Comparison of ENCODE assay signal across 14 cellular contexts in genomic region chr3:45976191-45977091, GRCh38. TPM values are rescaled to one million over a fixed set of nuclear protein-coding genes. Genes with fewer than 3 reads are reported as not detected.
DNase-seq lines count a peak whose midpoint lies in the region; ATAC-seq and TF ChIP-seq lines count a peak whose summit lies in the region.
"Had no signal": no experiment of that assay in that cellular context is flagged by ENCODE, and none has a peak within 500 bp of the region (broad histone marks: within the 10 kb centered on the region; RNA-seq: fewer than 3 reads in every experiment).

No MANE protein-coding gene starts in this region.

- H2BK5ac ChIP-seq in trophoblast cell (ENCODE audit: low read depth, low read length, poor library complexity), result no peak overlapping the region

- no peak for TF ChIP-seq EP300 in transverse colon (IDR thresholded peaks at IDR 0.05; ENCODE audit: low read depth)

- H3K9me3 ChIP-seq in lower lobe of right lung (no peaks in the 10 kb centered on the region), transverse colon (no peaks in the 10 kb centered on the region), trophoblast cell (ENCODE audit: insufficient read depth, low read depth, low read length) (no peaks in the 10 kb centered on the region)
- H3K9me3 ChIP-seq: right lobe of liver had no signal

- no peak overlapping the region for H3K23ac ChIP-seq in trophoblast cell (ENCODE audit: low read length)

- no peak overlapping the region for H4K8ac ChIP-seq in trophoblast cell (ENCODE audit: low read depth, low read length)

- no peak overlapping the region for H2BK12ac ChIP-seq in trophoblast cell (ENCODE audit: low read length)

- no peak overlapping the region for H4K12ac ChIP-seq in trophoblast cell (ENCODE audit: low read depth, low read length)

- POLR2A ChIA-PET in activated CD8-positive, alpha-beta T cell treated with anti-CD3 and anti-CD28 coated beads, Interleukin-2, amount 10 ng/mL, durations not matched to agents 7 days and 5 days (lab: Charles Lee), result interaction anchor here (1.0 to 2.9 kb wide), 6 partner anchors 11 to 33 kb away, joined by 4 to 16 read pairs (median 6); partner anchors contain the start of gene CXCR6

- no peak overlapping the region for H2BK120ac ChIP-seq in trophoblast cell (ENCODE audit: insufficient read depth, low read length, poor library complexity)

- peaks cover 26% of the 10 kb centered on the region for H3K4me1 ChIP-seq in lower lobe of right lung
- peaks cover 16 to 56% (median 25%) of the 10 kb centered on the region in 4 donors for H3K4me1 ChIP-seq in transverse colon
- H3K4me1 ChIP-seq in trophoblast cell (ENCODE audit: control insufficient read depth in 1 of 2, insufficient read depth in 2 of 2, low read length in 2 of 2), result peaks cover 0 to 2% of the 10 kb centered on the region in 2 experiments
- H3K4me1 ChIP-seq: right lobe of liver had no signal

- in situ Hi-C loops in transverse colon (cut with MboI; ENCODE audit: low pct_ligation_motif_present in 1 of 4, low pct_unique_long_range_greater_than_20kb in 1 of 4, low sequenced_read_pairs in 3 of 4), result no loop called here

- H4K91ac ChIP-seq in trophoblast cell (ENCODE audit: low read depth, low read length), result no peak overlapping the region

- no peaks in the 10 kb centered on the region for H3K79me2 ChIP-seq in trophoblast cell (ENCODE audit: control insufficient read depth, insufficient read depth, low read length, poor library complexity)

- no peak overlapping the region for H3K4me3 ChIP-seq in lower lobe of right lung
- no peak overlapping the region for H3K4me3 ChIP-seq in transverse colon
- no peak overlapping the region for H3K4me3 ChIP-seq in trophoblast cell (ENCODE audit: low read depth, low read length)
- H3K4me3 ChIP-seq: right lobe of liver, SK-N-MC had no signal

- no peak overlapping the region for H3K14ac ChIP-seq in trophoblast cell (ENCODE audit: low read length)

- DNase-seq in activated naive CD4-positive, alpha-beta T cell treated with anti-CD3 and anti-CD28 coated beads, Interleukin-2, amount 10 ng/mL, durations not matched to agents 7 days and 5 days, result peak; percentile 47
- DNase-seq in activated naive CD4-positive, alpha-beta T cell (lab: John Stamatoyannopoulos, UW), result no peak
- peak; percentile 58 for DNase-seq in activated CD8-positive, alpha-beta T cell treated with anti-CD3 and anti-CD28 coated beads, Interleukin-2, amount 10 ng/mL, durations not matched to agents 7 days and 5 days
- DNase-seq in lower lobe of right lung (no peak), transverse colon (no peak), GDM1 (lab: John Stamatoyannopoulos, UW) (no peak), posterior cingulate gyrus (no peak), trophoblast cell (no peak)
- DNase-seq: islet precursor cell, Kasumi-1, right lobe of liver had no signal

- H2AK5ac ChIP-seq in trophoblast cell (ENCODE audit: low read length), result no peak overlapping the region

- H3K18ac ChIP-seq in trophoblast cell (ENCODE audit: low read length), result no peak overlapping the region

- H3K9me3 Mint-ChIP-seq in activated naive CD4-positive, alpha-beta T cell treated with anti-CD3 and anti-CD28 coated beads, Interleukin-2, amount 10 ng/mL, durations not matched to agents 7 days and 5 days, result no peaks in the 10 kb centered on the region
- H3K9me3 Mint-ChIP-seq in activated CD8-positive, alpha-beta T cell treated with anti-CD3 and anti-CD28 coated beads, Interleukin-2, amount 10 ng/mL, durations not matched to agents 7 days and 5 days (ENCODE audit: insufficient read depth), result no peaks in the 10 kb centered on the region
- H3K9me3 Mint-ChIP-seq: nephron had no signal

- H3K36me3 Mint-ChIP-seq in activated naive CD4-positive, alpha-beta T cell treated with anti-CD3 and anti-CD28 coated beads, Interleukin-2, amount 10 ng/mL, durations not matched to agents 7 days and 5 days, result peaks cover 82% of the 10 kb centered on the region
- H3K36me3 Mint-ChIP-seq in activated CD8-positive, alpha-beta T cell treated with anti-CD3 and anti-CD28 coated beads, Interleukin-2, amount 10 ng/mL, durations not matched to agents 7 days and 5 days (ENCODE audit: low read depth), result peaks cover 90% of the 10 kb centered on the region

- no peak overlapping the region for H2AFZ ChIP-seq in trophoblast cell (ENCODE audit: insufficient read depth, low read length, poor library complexity)

- intact Hi-C loops in lower lobe of right lung (cut with DNase I) (no loop called here), transverse colon (cut with DNase I; ENCODE audit: low total_unique reads) (no loop called here), posterior cingulate gyrus (cut with DNase I) (no loop called here)

- no peak for TF ChIP-seq POLR2A in transverse colon (IDR thresholded peaks at IDR 0.05)

- H3K27ac Mint-ChIP-seq in activated naive CD4-positive, alpha-beta T cell treated with anti-CD3 and anti-CD28 coated beads, Interleukin-2, amount 10 ng/mL, durations not matched to agents 7 days and 5 days, result peak overlapping the region; percentile 90
- peak overlapping the region; percentile 87 for H3K27ac Mint-ChIP-seq in activated CD8-positive, alpha-beta T cell treated with anti-CD3 and anti-CD28 coated beads, Interleukin-2, amount 10 ng/mL, durations not matched to agents 7 days and 5 days
- H3K27ac Mint-ChIP-seq: nephron had no signal

- peaks cover 90% of the 10 kb centered on the region for H3K4me1 Mint-ChIP-seq in activated naive CD4-positive, alpha-beta T cell treated with anti-CD3 and anti-CD28 coated beads, Interleukin-2, amount 10 ng/mL, durations not matched to agents 7 days and 5 days
- peaks cover 93% of the 10 kb centered on the region for H3K4me1 Mint-ChIP-seq in activated CD8-positive, alpha-beta T cell treated with anti-CD3 and anti-CD28 coated beads, Interleukin-2, amount 10 ng/mL, durations not matched to agents 7 days and 5 days (ENCODE audit: low read depth)

- peak overlapping the region; percentile 11 for H3K4me3 Mint-ChIP-seq in activated naive CD4-positive, alpha-beta T cell treated with anti-CD3 and anti-CD28 coated beads, Interleukin-2, amount 10 ng/mL, durations not matched to agents 7 days and 5 days
- peak overlapping the region; percentile 37 for H3K4me3 Mint-ChIP-seq in activated CD8-positive, alpha-beta T cell treated with anti-CD3 and anti-CD28 coated beads, Interleukin-2, amount 10 ng/mL, durations not matched to agents 7 days and 5 days
- H3K4me3 Mint-ChIP-seq: nephron had no signal

- H3K4me2 ChIP-seq in trophoblast cell (ENCODE audit: low read length), result no peak overlapping the region

- CTCF ChIA-PET in activated naive CD4-positive, alpha-beta T cell treated with anti-CD3 and anti-CD28 coated beads, Interleukin-2, amount 10 ng/mL, durations not matched to agents 7 days and 5 days (lab: Charles Lee), result interaction anchor here (1.2 to 2.4 kb wide), 4 partner anchors 14 to 402 kb away, joined by 3 to 8 read pairs (median 6); no protein-coding TSS in a partner anchor
- CTCF ChIA-PET in activated CD8-positive, alpha-beta T cell treated with anti-CD3 and anti-CD28 coated beads, Interleukin-2, amount 10 ng/mL, durations not matched to agents 7 days and 5 days (lab: Charles Lee), result interaction anchor here (0.7 to 5.0 kb wide), 13 partner anchors 11 to 103 kb away, joined by 3 to 36 read pairs (median 4); partner anchors contain the start of gene CXCR6

- H3K27me3 Mint-ChIP-seq in activated naive CD4-positive, alpha-beta T cell treated with anti-CD3 and anti-CD28 coated beads, Interleukin-2, amount 10 ng/mL, durations not matched to agents 7 days and 5 days, result no peaks in the 10 kb centered on the region
- no peaks in the 10 kb centered on the region for H3K27me3 Mint-ChIP-seq in activated CD8-positive, alpha-beta T cell treated with anti-CD3 and anti-CD28 coated beads, Interleukin-2, amount 10 ng/mL, durations not matched to agents 7 days and 5 days (ENCODE audit: low read depth)

- H3K4ac ChIP-seq in trophoblast cell (ENCODE audit: low read depth, low read length), result no peak overlapping the region

- no peak for TF ChIP-seq CTCF in lower lobe of right lung (IDR thresholded peaks at IDR 0.05)
- no peak for TF ChIP-seq CTCF in transverse colon (IDR thresholded peaks at IDR 0.05)

- no peak overlapping the region for H3K9ac ChIP-seq in trophoblast cell (ENCODE audit: low read length)

- H3K27me3 ChIP-seq in lower lobe of right lung (ENCODE audit: low read depth), result no peaks in the 10 kb centered on the region
- no peaks in the 10 kb centered on the region for H3K27me3 ChIP-seq in transverse colon
- no peaks in the 10 kb centered on the region for H3K27me3 ChIP-seq in trophoblast cell (ENCODE audit: insufficient read depth, low read length)
- H3K27me3 ChIP-seq: right lobe of liver had no signal

- peaks cover 2% of the 10 kb centered on the region for H3K79me1 ChIP-seq in trophoblast cell (ENCODE audit: low read length)

- H3K36me3 ChIP-seq in lower lobe of right lung (peaks cover 96% of the 10 kb centered on the region), transverse colon (peaks cover 0 to 19% (median 8%) of the 10 kb centered on the region in 4 donors), trophoblast cell (ENCODE audit: control insufficient read depth in 1 of 2, insufficient read depth in 2 of 2, low read length in 2 of 2) (peaks cover 8 to 19% of the 10 kb centered on the region in 2 experiments)

- WGBS in transverse colon (ENCODE audit: low coverage in 1 of 2), 2 donors, result 68% methylated on average over 6 of the region's 6 CpGs; no CpG with 5 or more reads in 1 of the 2 donors
- WGBS in trophoblast cell (ENCODE audit: extremely low coverage, insufficient coverage, insufficient read length), result no CpG with 5 or more reads among the region's 6 CpGs

- peak; percentile 40 for ATAC-seq in activated CD8-positive, alpha-beta T cell treated with anti-CD3 and anti-CD28 coated beads, Interleukin-2, amount 10 ng/mL, durations not matched to agents 7 days and 5 days
- ATAC-seq in lower lobe of right lung, result no peak

- H3K27ac ChIP-seq in lower lobe of right lung (peak overlapping the region; percentile 10), transverse colon (peak overlapping the region; percentile 25 to 71 (median 53)), trophoblast cell (ENCODE audit: low read depth, low read length) (no peak overlapping the region)
- H3K27ac ChIP-seq: SK-N-MC had no signal

RNA-seq across cellular contexts. Expression of gene FYCO1, which starts 19.2 kb away (rescaled TPM):
- 10 to 100 TPM; 16.6 to 19.5 TPM for total RNA-seq in activated CD8-positive, alpha-beta T cell treated with anti-CD3 and anti-CD28 coated beads, Interleukin-2, amount 10 ng/mL, durations not matched to agents 7 days and 5 days
- total RNA-seq in lower lobe of right lung (40.9 TPM), transverse colon (10 to 100 TPM; 34.5 to 40.0 (median 38.1) TPM)
- 8.1 and 8.2 TPM in 2 replicates for polyA plus RNA-seq in trophoblast cell (2013)

RNA-seq across cellular contexts. Expression of gene CXCR6, which starts 33.2 kb away (rescaled TPM):
- total RNA-seq in activated CD8-positive, alpha-beta T cell treated with anti-CD3 and anti-CD28 coated beads, Interleukin-2, amount 10 ng/mL, durations not matched to agents 7 days and 5 days, result 10 to 100 TPM; 26.5 to 27.6 TPM
- 4.3 TPM for total RNA-seq in lower lobe of right lung
- 1 to 10 TPM in 3 of 4 donors, not detected in 1; 3.3 to 9.4 (median 6.7) TPM for total RNA-seq in transverse colon
- 7.7 and 8.8 TPM in 2 replicates for polyA plus RNA-seq in trophoblast cell (2013)
- total RNA-seq: frontal cortex had no signal

RNA-seq across cellular contexts. Expression of gene XCR1, which starts 50.8 kb away (rescaled TPM):
- not detected for total RNA-seq in activated CD8-positive, alpha-beta T cell treated with anti-CD3 and anti-CD28 coated beads, Interleukin-2, amount 10 ng/mL, durations not matched to agents 7 days and 5 days
- total RNA-seq in lower lobe of right lung (0.32 TPM), transverse colon (under 1 TPM in 2 of 4 donors, not detected in 2; 0.14 to 0.32 TPM)
- polyA plus RNA-seq in trophoblast cell (2013), result 27.3 and 34.3 TPM in 2 replicates
- total RNA-seq: frontal cortex had no signal

Comparison
In these comparisons a context has a peak if more than half of its experiments do, and no peak if none do; other contexts are left out.
1. DNase-seq: peak in activated naive CD4-positive, alpha-beta T cell treated with anti-CD3 and anti-CD28 coated beads, Interleukin-2, amount 10 ng/mL, durations not matched to agents 7 days and 5 days (single experiment) and activated CD8-positive, alpha-beta T cell treated with anti-CD3 and anti-CD28 coated beads, Interleukin-2, amount 10 ng/mL, durations not matched to agents 7 days and 5 days (single experiment); none in activated naive CD4-positive, alpha-beta T cell (0 of 4), lower lobe of right lung (single experiment), transverse colon (single experiment), GDM1 (single experiment), posterior cingulate gyrus (0 of 10) and trophoblast cell (0 of 2).